In the genomic region with DNA sequence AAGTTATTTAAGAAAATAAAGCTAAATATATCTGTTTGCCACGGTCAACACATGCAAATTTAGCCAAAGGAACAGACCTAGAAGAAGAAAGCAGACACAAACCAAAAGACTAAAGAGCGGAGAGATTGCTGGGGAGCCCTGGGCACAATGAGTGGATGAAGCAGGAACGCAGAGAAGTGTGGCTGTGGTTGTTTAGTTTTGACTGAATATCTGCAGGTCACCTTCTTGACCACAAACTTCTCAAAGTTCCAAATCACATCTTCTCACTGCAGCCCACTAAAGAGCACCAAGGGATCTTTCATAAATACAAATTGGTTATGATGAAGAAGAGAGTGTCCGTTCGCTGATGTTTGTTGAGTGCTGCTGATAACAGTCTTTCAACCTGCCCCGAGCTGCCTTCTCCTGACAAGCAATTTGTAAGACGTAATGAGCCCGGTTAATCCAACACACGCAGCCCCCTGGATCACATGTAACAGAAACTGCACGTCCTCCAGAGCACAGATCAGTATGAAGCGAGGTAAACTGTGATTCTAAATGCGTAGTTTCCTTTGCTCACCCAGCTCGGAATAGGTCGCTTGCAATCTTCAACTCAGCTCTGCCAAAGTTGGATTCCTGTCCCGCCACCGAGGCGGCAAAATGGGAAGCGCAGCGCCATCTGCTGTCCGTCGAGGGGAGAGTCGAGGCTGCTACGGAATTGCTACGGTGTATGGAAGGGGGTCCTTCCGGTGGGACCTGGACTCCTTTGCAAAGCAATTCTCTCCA, we compare ENCODE assay signal across 8 cellular contexts.
A peak's percentile ranks its signal among the peaks of the same experiment; 100 is the strongest.
DNase-seq lines count a peak whose midpoint lies in the region; ATAC-seq and TF ChIP-seq lines count a peak whose summit lies in the region.

No MANE protein-coding gene starts in this region.

- no peaks in the 10 kb centered on the region for H3K9me3 ChIP-seq in CD8-positive, alpha-beta memory T cell (ENCODE audit: low read length)
- no peaks in the 10 kb centered on the region for H3K9me3 ChIP-seq in OCI-LY7 (ENCODE audit: low read length)

- peak overlapping the region; percentile 91 for H2AFZ ChIP-seq in OCI-LY7 (ENCODE audit: low read length)

- H3K4me1 ChIP-seq in CD8-positive, alpha-beta memory T cell (ENCODE audit: insufficient read depth, low read length): no peaks in the 10 kb centered on the region
- H3K4me1 ChIP-seq in OCI-LY7 (ENCODE audit: insufficient read depth, low read length, poor library complexity, severe bottlenecking): peaks cover 49% of the 10 kb centered on the region

- no TSS peak for BruUV-seq in OCI-LY7 (replicated peaks; lab: Mats Ljungman, UMichigan)

- no peaks in the 10 kb centered on the region for H3K79me2 ChIP-seq in OCI-LY7 (ENCODE audit: insufficient read depth, low read depth, low read length)

- H3K4me3 Mint-ChIP-seq in CD8-positive, alpha-beta memory T cell: peak overlapping the region; percentile 49 to 88 (median 76)
- H3K4me3 Mint-ChIP-seq in activated T-cell treated with anti-CD3 and anti-CD28 coated beads, Interleukin-2, amount 50 U/mL, for 72 hours: peak overlapping the region; percentile 54 to 78
- peak overlapping the region; percentile 70 for H3K4me3 Mint-ChIP-seq in nephron progenitor cell

- H3K27me3 Mint-ChIP-seq in CD8-positive, alpha-beta memory T cell: peaks cover 7 to 22% of the 10 kb centered on the region in 2 donors
- no peaks in the 10 kb centered on the region for H3K27me3 Mint-ChIP-seq in activated T-cell treated with anti-CD3 and anti-CD28 coated beads, Interleukin-2, amount 50 U/mL, for 72 hours (ENCODE audit: low read depth)
- H3K27me3 Mint-ChIP-seq in nephron progenitor cell (ENCODE audit: low read depth, poor library complexity): peaks cover 8% of the 10 kb centered on the region

- no peaks in the 10 kb centered on the region for H3K36me3 Mint-ChIP-seq in CD8-positive, alpha-beta memory T cell
- no peaks in the 10 kb centered on the region for H3K36me3 Mint-ChIP-seq in activated T-cell treated with anti-CD3 and anti-CD28 coated beads, Interleukin-2, amount 50 U/mL, for 72 hours (ENCODE audit: insufficient read depth in 2 of 2)
- no peaks in the 10 kb centered on the region for H3K36me3 Mint-ChIP-seq in nephron progenitor cell (ENCODE audit: low read depth)

- peak overlapping the region in 2 of 8 donors; percentile 20 to 48 for H3K27ac Mint-ChIP-seq in CD8-positive, alpha-beta memory T cell
- H3K27ac Mint-ChIP-seq in activated T-cell treated with anti-CD3 and anti-CD28 coated beads, Interleukin-2, amount 50 U/mL, for 72 hours: no peak overlapping the region
- no peak overlapping the region for H3K27ac Mint-ChIP-seq in nephron progenitor cell

- intact Hi-C loops in OCI-LY7 (cut with micrococcal nuclease; ENCODE audit: unreplicated experiment): loop anchor here (1.0 to 5.0 kb wide), 6 partner anchors 102 to 1077 kb away; no protein-coding TSS in a partner anchor

- H4K20me1 ChIP-seq in OCI-LY7 (ENCODE audit: insufficient read depth, low read length): no peaks in the 10 kb centered on the region

- CTCF ChIA-PET in CD8-positive, alpha-beta memory T cell (lab: Charles Lee): interaction anchor here (0.8 to 1.9 kb wide), 12 partner anchors 9 to 1526 kb away, joined by 3 to 11 read pairs (median 4); no protein-coding TSS in a partner anchor
- CTCF ChIA-PET in OCI-LY7 (lab: Charles Lee; ENCODE audit: unreplicated experiment): interaction anchor here (0.9 to 1.9 kb wide), 2 partner anchors 9 to 760 kb away, joined by 3 to 6 read pairs; no protein-coding TSS in a partner anchor

- H3K36me3 ChIP-seq in CD8-positive, alpha-beta memory T cell (ENCODE audit: insufficient read depth, low read length): no peaks in the 10 kb centered on the region
- no peaks in the 10 kb centered on the region for H3K36me3 ChIP-seq in OCI-LY7 (ENCODE audit: insufficient read depth, low read length)

- no peak overlapping the region for H3K27ac ChIP-seq in CD8-positive, alpha-beta memory T cell (ENCODE audit: low read depth, low read length)
- no peak overlapping the region for H3K27ac ChIP-seq in OCI-LY7 (ENCODE audit: low read depth, low read length, poor library complexity, severe bottlenecking)

- DNase-seq in CD8-positive, alpha-beta memory T cell: peak; percentile 41 to 71 (median 52)
- peak; percentile 88 for DNase-seq in OCI-LY7 (ENCODE audit: low spot score)
- DNase-seq in activated T-cell treated with anti-CD3 and anti-CD28 coated beads, Interleukin-2, amount 50 U/mL, for 72 hours: peak; percentile 64 to 75
- DNase-seq in fibroblast of pulmonary artery (ENCODE audit: low read depth): peak; percentile 76
- peak; percentile 88 for DNase-seq in nephron progenitor cell
- peak; percentile 56 for DNase-seq in stimulated activated naive CD4-positive, alpha-beta T cell treated with Interleukin-2 at 50 U/mL for 16 hours (lab: John Stamatoyannopoulos, UW)

- ATAC-seq in GM19452 (IDR thresholded peaks at IDR 0.05; ENCODE audit: unreplicated experiment) (peak; percentile 81), HG03558 (IDR thresholded peaks at IDR 0.05; ENCODE audit: extremely low read depth, unreplicated experiment) (peak; percentile 82)
- ATAC-seq in activated T-cell treated with anti-CD3 and anti-CD28 coated beads, Interleukin-2, amount 50 U/mL, for 72 hours (replicated peaks in 1 of 2): peak; percentile 76 to 88

- H3K4me1 Mint-ChIP-seq in CD8-positive, alpha-beta memory T cell: peaks cover 8 to 13% (median 12%) of the 10 kb centered on the region in 3 donors
- H3K4me1 Mint-ChIP-seq in activated T-cell treated with anti-CD3 and anti-CD28 coated beads, Interleukin-2, amount 50 U/mL, for 72 hours (ENCODE audit: low read depth): peaks cover 18% of the 10 kb centered on the region
- H3K4me1 Mint-ChIP-seq in nephron progenitor cell: peaks cover 28% of the 10 kb centered on the region

- no peaks in the 10 kb centered on the region for H3K9me3 Mint-ChIP-seq in CD8-positive, alpha-beta memory T cell
- H3K9me3 Mint-ChIP-seq in activated T-cell treated with anti-CD3 and anti-CD28 coated beads, Interleukin-2, amount 50 U/mL, for 72 hours: no peaks in the 10 kb centered on the region
- no peaks in the 10 kb centered on the region for H3K9me3 Mint-ChIP-seq in nephron progenitor cell

- peak overlapping the region; percentile 42 for H3K4me3 ChIP-seq in CD8-positive, alpha-beta memory T cell (ENCODE audit: low read length)
- H3K4me3 ChIP-seq in OCI-LY7 (ENCODE audit: low read depth, low read length, poor library complexity, severe bottlenecking): peak overlapping the region; percentile 58
- H3K4me3 ChIP-seq in fibroblast of pulmonary artery (replicated peaks; ENCODE audit: low read depth, low read length): peak overlapping the region; percentile 51

- H3K9me2 ChIP-seq in OCI-LY7 (ENCODE audit: insufficient read depth, low read length): no peaks in the 10 kb centered on the region

- TF ChIP-seq CTCF in OCI-LY7 (conservative IDR thresholded peaks at IDR 0.05; ENCODE audit: low read length) (peak; percentile 98), fibroblast of pulmonary artery (IDR thresholded peaks at IDR 0.05; ENCODE audit: low read length, missing control alignments) (peak; percentile 100), nephron progenitor cell (IDR thresholded peaks at IDR 0.05) (peak; percentile 90)

- peak overlapping the region; percentile 64 for H3K4me2 ChIP-seq in OCI-LY7 (ENCODE audit: low read length)

- POLR2A ChIA-PET in CD8-positive, alpha-beta memory T cell (lab: Charles Lee): no interaction called here
- POLR2A ChIA-PET in OCI-LY7 (lab: Charles Lee): interaction anchor here (0.5 to 2.6 kb wide), 8 partner anchors 9 to 751 kb away, joined by 3 to 9 read pairs (median 3); no protein-coding TSS in a partner anchor

- H3K27me3 ChIP-seq in CD8-positive, alpha-beta memory T cell (ENCODE audit: insufficient read depth, low read length, poor library complexity, severe bottlenecking): no peaks in the 10 kb centered on the region
